ENCODE assay signal across 20 cellular contexts in the genomic region with DNA sequence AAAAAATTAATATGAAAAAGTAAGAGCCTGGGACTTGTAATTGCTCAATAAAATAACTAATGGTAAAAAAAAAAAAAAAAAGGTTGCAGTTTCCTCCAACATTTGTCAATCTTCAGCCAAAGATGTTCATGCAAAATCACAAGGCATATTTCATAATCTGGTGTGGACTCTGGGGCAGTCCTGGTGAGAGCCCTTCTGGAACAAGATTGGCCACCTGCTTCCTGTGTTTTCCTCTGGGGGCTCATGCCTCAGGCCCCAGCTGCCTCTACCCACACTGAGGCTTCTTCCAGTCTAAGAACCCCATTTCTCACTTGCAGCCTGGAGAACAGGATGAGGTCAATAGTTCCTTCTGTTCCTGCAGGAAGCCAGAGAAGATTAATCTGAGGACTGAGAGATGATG.
DNase-seq lines count a peak whose midpoint lies in the region; ATAC-seq, FAIRE-seq and TF ChIP-seq lines count a peak whose summit lies in the region.
"Had no signal": no experiment of that assay in that cellular context is flagged by ENCODE, and none has a peak within 500 bp of the region (broad histone marks: within the 10 kb centered on the region; RNA-seq: fewer than 3 reads in every experiment).

No MANE protein-coding gene starts in this region.

- H3K4me2 ChIP-seq in astrocyte (ENCODE audit: low read length), result no peak overlapping the region

- FAIRE-seq in astrocyte (lab: Jason Lieb, UNC), result no peak
- FAIRE-seq: H54 had no signal

- ATAC-seq in Right ventricle myocardium inferior (peak; percentile 71), left ventricle myocardium superior (peak; percentile 88)

- H3K9me3 ChIP-seq in astrocyte (ENCODE audit: insufficient read depth, low read depth, low read length), result no peaks in the 10 kb centered on the region
- H3K9me3 ChIP-seq in tibial artery, result no peaks in the 10 kb centered on the region
- no peaks in the 10 kb centered on the region for H3K9me3 ChIP-seq in testis
- H3K9me3 ChIP-seq: Peyer's patch, SJSA1 had no signal

- intact Hi-C loops in Right ventricle myocardium inferior (cut with DNase I) (no loop called here), cardiac septum (cut with DNase I) (no loop called here), left ventricle myocardium superior (cut with micrococcal nuclease) (no loop called here), tibial artery (cut with DNase I; ENCODE audit: low total_unique reads) (no loop called here), testis (cut with DNase I; ENCODE audit: low total_unique reads) (no loop called here)

- H3K4me3 ChIP-seq in astrocyte (ENCODE audit: insufficient read depth, low read depth, low read length), result no peak overlapping the region
- H3K4me3 ChIP-seq in tibial artery, result no peak overlapping the region
- H3K4me3 ChIP-seq in testis, result no peak overlapping the region
- H3K4me3 ChIP-seq: Peyer's patch, SJSA1 had no signal

- H3K4me3 Mint-ChIP-seq in astrocyte (ENCODE audit: unreplicated experiment), result no peak overlapping the region
- H3K4me3 Mint-ChIP-seq: CD14-positive monocyte had no signal

- TF ChIP-seq POLR2A in testis (IDR thresholded peaks at IDR 0.05), result no peak

- no peaks in the 10 kb centered on the region for H4K20me1 ChIP-seq in astrocyte (ENCODE audit: insufficient read depth, low read length)

- H3K27me3 ChIP-seq in astrocyte (ENCODE audit: insufficient read depth, low read length) (no peaks in the 10 kb centered on the region), tibial artery (no peaks in the 10 kb centered on the region), testis (no peaks in the 10 kb centered on the region)
- H3K27me3 ChIP-seq: Peyer's patch, SJSA1 had no signal

- peaks cover 31% of the 10 kb centered on the region for H3K27me3 Mint-ChIP-seq in astrocyte (ENCODE audit: low read depth, unreplicated experiment)

- H3K36me3 ChIP-seq in astrocyte (ENCODE audit: insufficient read depth, low read length) (no peaks in the 10 kb centered on the region), tibial artery (no peaks in the 10 kb centered on the region), testis (ENCODE audit: low read depth, missing control alignments) (no peaks in the 10 kb centered on the region)
- H3K36me3 ChIP-seq: Peyer's patch, SJSA1 had no signal

- H3K4me1 ChIP-seq in astrocyte (ENCODE audit: insufficient read depth, low read length), result no peaks in the 10 kb centered on the region
- H3K4me1 ChIP-seq in tibial artery, result no peaks in the 10 kb centered on the region
- peaks cover 5% of the 10 kb centered on the region for H3K4me1 ChIP-seq in testis
- H3K4me1 ChIP-seq: Peyer's patch, SJSA1 had no signal

- H3K79me2 ChIP-seq in astrocyte (ENCODE audit: insufficient read depth, low read length), result no peaks in the 10 kb centered on the region

- no peak overlapping the region for H3K9ac ChIP-seq in astrocyte (ENCODE audit: low read length)

- H3K27ac Mint-ChIP-seq in astrocyte (ENCODE audit: unreplicated experiment), result no peak overlapping the region
- H3K27ac Mint-ChIP-seq: CD14-positive monocyte had no signal

- TF ChIP-seq CTCF in astrocyte (IDR thresholded peaks at IDR 0.05; ENCODE audit: insufficient read depth, low read depth, low read length), result no peak
- no peak for TF ChIP-seq CTCF in tibial artery (IDR thresholded peaks at IDR 0.05)
- TF ChIP-seq CTCF in testis (IDR thresholded peaks at IDR 0.05), result no peak

- no peaks in the 10 kb centered on the region for H3K4me1 Mint-ChIP-seq in astrocyte (ENCODE audit: low read depth, unreplicated experiment)
- H3K4me1 Mint-ChIP-seq: CD14-positive monocyte had no signal

- no peaks in the 10 kb centered on the region for H3K36me3 Mint-ChIP-seq in astrocyte (ENCODE audit: low read depth, unreplicated experiment)
- H3K36me3 Mint-ChIP-seq: CD14-positive monocyte had no signal

- no peak overlapping the region for H2AFZ ChIP-seq in astrocyte (ENCODE audit: low read depth, low read length)

- no peaks in the 10 kb centered on the region for H3K9me3 Mint-ChIP-seq in astrocyte (ENCODE audit: unreplicated experiment)

- H3K27ac ChIP-seq in astrocyte (ENCODE audit: low read depth, low read length) (no peak overlapping the region), tibial artery (no peak overlapping the region), testis (no peak overlapping the region)
- H3K27ac ChIP-seq: Peyer's patch, SJSA1 had no signal

- DNase-seq in Right ventricle myocardium inferior (ENCODE audit: missing footprints), result no peak
- DNase-seq in cardiac septum (ENCODE audit: low spot score), result no peak
- DNase-seq in astrocyte (ENCODE audit: low read depth), result peak; percentile 18
- DNase-seq in left ventricle myocardium superior, result no peak
- DNase-seq in tibial artery, result peak; percentile 25 to 62
- DNase-seq in NCI-H146 (lab: John Stamatoyannopoulos, UW), result no peak
- DNase-seq in testis, result no peak
- DNase-seq in NCI-H2081 (lab: John Stamatoyannopoulos, UW), result no peak
- DNase-seq: 8988T, EL, GF-D8, Karpas-422, NCI-H1417, NCI-H187 treated with DMSO at 0.1 percent for 48 hours, NCI-H2227 treated with DMSO at 0.1 percent for 48 hours, NCI-H524 treated with DMSO at 0.1 percent for 48 hours, Peyer's patch had no signal

Comparison
In these comparisons a context has a peak if more than half of its experiments do, and no peak if none do; other contexts are left out.
1. DNase-seq: peak in astrocyte (single experiment) and tibial artery (2 of 2); none in Right ventricle myocardium inferior (single experiment), cardiac septum (single experiment), left ventricle myocardium superior (single experiment), NCI-H146 (single experiment), testis (single experiment) and NCI-H2081 (0 of 2).